In genomic region chr1:3192825-3193224, GRCh38 we compare ENCODE assay signal across 23 cellular contexts.
A peak's percentile ranks its signal among the peaks of the same experiment; 100 is the strongest.
DNase-seq lines count a peak whose midpoint lies in the region; ATAC-seq, FAIRE-seq and TF ChIP-seq lines count a peak whose summit lies in the region.
"Had no signal": no experiment of that assay in that cellular context is flagged by ENCODE, and none has a peak within 500 bp of the region (broad histone marks: within the 10 kb centered on the region; RNA-seq: fewer than 3 reads in every experiment).

No MANE protein-coding gene starts in this region.

- H3K27ac ChIP-seq in BLaER1 treated with 17β-estradiol and CSF1 and Interleukin-3, amounts not matched to agents 10 nM and 100 nM, result peak overlapping the region in 9 of 11 experiments; percentile 58 to 76 (median 62); a peak in 17 of 22 replicates
- H3K27ac ChIP-seq in K562 (ENCODE audit: extremely low read depth, low read depth, low read length) (no peak overlapping the region), trophoblast cell (ENCODE audit: low read depth, low read length) (no peak overlapping the region), uterus (no peak overlapping the region)
- H3K27ac ChIP-seq: neutrophil had no signal

- no peaks in the 10 kb centered on the region for H3K36me3 ChIP-seq in BLaER1 treated with 17β-estradiol and CSF1 and Interleukin-3, amounts not matched to agents 10 nM and 100 nM
- H3K36me3 ChIP-seq in K562 (ENCODE audit: control insufficient read depth, insufficient read depth, low read length) (no peaks in the 10 kb centered on the region), trophoblast cell (ENCODE audit: control insufficient read depth in 1 of 2, insufficient read depth in 2 of 2, low read length in 2 of 2) (no peaks in the 10 kb centered on the region), uterus (no peaks in the 10 kb centered on the region)
- H3K36me3 ChIP-seq: neutrophil had no signal

- WGBS in K562 (ENCODE audit: insufficient coverage, low coverage, missing lambda C conversion rate), result 1% methylated on average over 18 of the region's 18 CpGs
- no CpG with 5 or more reads among the region's 18 CpGs for WGBS in trophoblast cell (ENCODE audit: extremely low coverage, insufficient coverage, insufficient read length)

- H3K79me1 ChIP-seq in trophoblast cell (ENCODE audit: low read length), result no peaks in the 10 kb centered on the region

- H4K8ac ChIP-seq in trophoblast cell (ENCODE audit: low read depth, low read length), result no peak overlapping the region

- H2BK120ac ChIP-seq in trophoblast cell (ENCODE audit: insufficient read depth, low read length, poor library complexity), result no peak overlapping the region

- no peak overlapping the region for H3K4ac ChIP-seq in trophoblast cell (ENCODE audit: low read depth, low read length)

- no peak for TF ChIP-seq RAD21 in K562 (CRISPR knock-in tag; conservative IDR thresholded peaks at IDR 0.05 in 1 of 2, IDR thresholded peaks at IDR 0.05 in 1 of 2)

- no peak overlapping the region for H2BK5ac ChIP-seq in trophoblast cell (ENCODE audit: low read depth, low read length, poor library complexity)

- H3K23ac ChIP-seq in trophoblast cell (ENCODE audit: low read length), result no peak overlapping the region

- DNase-seq in MV-4-11 (lab: John Stamatoyannopoulos, UW) (peak; percentile 44), K562 (ENCODE audit: extremely low read depth in 1 of 4, low spot score in 3 of 4) (peak in 1 of 4 experiments; percentile 5), trophoblast cell (no peak), T1000 (lab: John Stamatoyannopoulos, UW) (no peak), uterus (no peak)
- DNase-seq: activated CD4-positive, alpha-beta T cell treated with anti-CD3 and anti-CD28 coated beads, Interleukin-2, amount 50 U/mL, for 1 hour; C1 segment of cervical spinal cord; cerebellar nuclear complex; effector CD8-positive, alpha-beta T cell; EL; erythroblast; HCEC 1CT; heart left ventricle; NCI-H1694; NCI-H2171; stimulated activated CD4-positive, alpha-beta T cell treated with anti-CD3 and anti-CD28 coated beads, Interleukin-2, amount 100 ng/mL, for 24 hours had no signal

- H3K9me3 ChIP-seq in BLaER1 treated with 17β-estradiol and CSF1 and Interleukin-3, amounts not matched to agents 10 nM and 100 nM (replicated peaks in 1 of 11), result no peaks in the 10 kb centered on the region
- H3K9me3 ChIP-seq in K562 (replicated peaks; ENCODE audit: control insufficient read depth, insufficient read depth, low read depth, low read length), result no peaks in the 10 kb centered on the region
- H3K9me3 ChIP-seq in trophoblast cell (ENCODE audit: insufficient read depth, low read depth, low read length), result peaks cover 26% of the 10 kb centered on the region
- H3K9me3 ChIP-seq in uterus, result no peaks in the 10 kb centered on the region
- H3K9me3 ChIP-seq: heart left ventricle, neutrophil had no signal

- H3K4me1 ChIP-seq in BLaER1 treated with 17β-estradiol and CSF1 and Interleukin-3, amounts not matched to agents 10 nM and 100 nM, result peaks cover 53 to 88% (median 76%) of the 10 kb centered on the region in 10 experiments
- H3K4me1 ChIP-seq in K562 (replicated peaks in 1 of 2; ENCODE audit: control insufficient read depth in 2 of 2, insufficient read depth in 2 of 2, low read length in 2 of 2) (no peaks in the 10 kb centered on the region; a peak in 1 of 5 replicates), trophoblast cell (ENCODE audit: control insufficient read depth in 1 of 2, insufficient read depth in 2 of 2, low read length in 2 of 2) (no peaks in the 10 kb centered on the region), uterus (peaks cover 0 to 4% of the 10 kb centered on the region in 2 donors)

- H4K12ac ChIP-seq in trophoblast cell (ENCODE audit: low read depth, low read length), result no peak overlapping the region

- POLR2A ChIA-PET in K562 (lab: Yijun Ruan, JAX), result no interaction called here

- no peak overlapping the region for H2BK12ac ChIP-seq in trophoblast cell (ENCODE audit: low read length)

- no peak for TF ChIP-seq EP300 in K562 (IDR thresholded peaks at IDR 0.05; ENCODE audit: low read length)

- H3K18ac ChIP-seq in trophoblast cell (ENCODE audit: low read length), result no peak overlapping the region

- H2AK5ac ChIP-seq in trophoblast cell (ENCODE audit: low read length), result no peak overlapping the region

- in situ Hi-C loops in K562 (cut with MboI), result no loop called here

- ATAC-seq in K562 (peak; percentile 60), HG03378 (IDR thresholded peaks at IDR 0.05; ENCODE audit: unreplicated experiment) (no peak), GM21576 (IDR thresholded peaks at IDR 0.05; ENCODE audit: unreplicated experiment) (no peak)
- ATAC-seq: heart left ventricle, SK-N-SH treated with all-trans-retinoic acid at 6 μM for 48 hours had no signal

- H3K79me2 ChIP-seq in K562 (ENCODE audit: control insufficient read depth, insufficient read depth, low read length), result no peaks in the 10 kb centered on the region
- no peaks in the 10 kb centered on the region for H3K79me2 ChIP-seq in trophoblast cell (ENCODE audit: control insufficient read depth, insufficient read depth, low read length, poor library complexity)

- no peak for TF ChIP-seq CTCF in K562 (IDR thresholded peaks at IDR 0.05 in 2 of 3, conservative IDR thresholded peaks at IDR 0.05 in 1 of 3; ENCODE audit: insufficient read depth in 2 of 3, low read depth in 1 of 3, low read length in 3 of 3)
- TF ChIP-seq CTCF in uterus (IDR thresholded peaks at IDR 0.05), result no peak

- H3K27me3 ChIP-seq in BLaER1 treated with 17β-estradiol and CSF1 and Interleukin-3, amounts not matched to agents 10 nM and 100 nM, result peaks cover 0 to 15% (median 3%) of the 10 kb centered on the region in 11 experiments; a peak in 8 of 22 replicates
- H3K27me3 ChIP-seq in K562 (ENCODE audit: control insufficient read depth in 2 of 2, insufficient read depth in 2 of 2, low read length in 2 of 2) (peaks cover 22 to 90% of the 10 kb centered on the region in 2 experiments), trophoblast cell (ENCODE audit: insufficient read depth, low read length) (peaks cover 2% of the 10 kb centered on the region), uterus (no peaks in the 10 kb centered on the region)
- H3K27me3 ChIP-seq: heart left ventricle had no signal

- H3K4me3 ChIP-seq in BLaER1 treated with 17β-estradiol and CSF1 and Interleukin-3, amounts not matched to agents 10 nM and 100 nM, result peak overlapping the region in 8 of 10 experiments; percentile 10 to 48 (median 44); a peak in 15 of 20 replicates
- no peak overlapping the region for H3K4me3 ChIP-seq in K562
- peak overlapping the region; percentile 25 for H3K4me3 ChIP-seq in trophoblast cell (ENCODE audit: low read depth, low read length)
- H3K4me3 ChIP-seq in uterus, result no peak overlapping the region
- H3K4me3 ChIP-seq: heart left ventricle, smooth muscle cell had no signal

- H3K9ac ChIP-seq in BLaER1 treated with 17β-estradiol and CSF1 and Interleukin-3, amounts not matched to agents 10 nM and 100 nM, result peak overlapping the region in 9 of 11 experiments; percentile 6 to 64 (median 51); a peak in 15 of 22 replicates
- H3K9ac ChIP-seq in K562 (ENCODE audit: insufficient read depth in 1 of 2, low read depth in 2 of 2, low read length in 2 of 2), result no peak overlapping the region
- no peak overlapping the region for H3K9ac ChIP-seq in trophoblast cell (ENCODE audit: low read length)

- CTCF ChIA-PET in K562 (lab: Yijun Ruan, JAX; ENCODE audit: low intra/inter-chr PET ratio), result no interaction called here

- H3K4me2 ChIP-seq in BLaER1 treated with 17β-estradiol and CSF1 and Interleukin-3, amounts not matched to agents 10 nM and 100 nM, result peak overlapping the region; percentile 67 to 98 (median 88)
- H3K4me2 ChIP-seq in K562 (ENCODE audit: insufficient read depth, low read length) (no peak overlapping the region), trophoblast cell (ENCODE audit: low read length) (no peak overlapping the region)
- H3K4me2 ChIP-seq: smooth muscle cell had no signal

- H4K20me1 ChIP-seq in BLaER1 treated with 17β-estradiol and CSF1 and Interleukin-3, amounts not matched to agents 10 nM and 100 nM, result peaks cover 0 to 11% (median 0%) of the 10 kb centered on the region in 11 experiments; a peak in 1 of 22 replicates
- peaks cover 9% of the 10 kb centered on the region; the same call in 1 of the 2 replicates for H4K20me1 ChIP-seq in K562 (replicated peaks; ENCODE audit: control insufficient read depth, insufficient read depth, low read length)

- H4K91ac ChIP-seq in trophoblast cell (ENCODE audit: low read depth, low read length), result no peak overlapping the region

- FAIRE-seq in K562 (lab: Jason Lieb, UNC), result no peak
- FAIRE-seq: GM12892 had no signal

- H2AFZ ChIP-seq in K562 (ENCODE audit: low read depth, low read length), result no peak overlapping the region
- no peak overlapping the region for H2AFZ ChIP-seq in trophoblast cell (ENCODE audit: insufficient read depth, low read length, poor library complexity)

- intact Hi-C loops in K562 (cut with micrococcal nuclease), result no loop called here
- intact Hi-C loops in uterus (cut with DNase I; ENCODE audit: low total_unique reads), result no loop called here

- H3K9me1 ChIP-seq in K562 (ENCODE audit: control insufficient read depth, insufficient read depth, low read length), result peaks cover 2% of the 10 kb centered on the region

- no peak for TF ChIP-seq POLR2A in K562 (conservative IDR thresholded peaks at IDR 0.05)
- no peak for TF ChIP-seq POLR2A in uterus (IDR thresholded peaks at IDR 0.05)

- no TSS peak for BruUV-seq in K562 (replicated peaks; lab: Mats Ljungman, UMichigan)

- H3K14ac ChIP-seq in trophoblast cell (ENCODE audit: low read length), result no peak overlapping the region

TF ChIP-seq in K562, 482 proteins besides CTCF, POLR2A, EP300 and RAD21 (continues in another document):
- no peak for TF ChIP-seq TEAD2 (tag; IDR thresholded peaks at IDR 0.05)

Comparison
In these comparisons a context has a peak if more than half of its experiments do, and no peak if none do; other contexts are left out.
1. H3K27ac ChIP-seq: peak in BLaER1 treated with 17β-estradiol and CSF1 and Interleukin-3, amounts not matched to agents 10 nM and 100 nM (9 of 11); none in K562 (single experiment), trophoblast cell (single experiment) and uterus (0 of 2).
2. H3K4me2 ChIP-seq: peak in BLaER1 treated with 17β-estradiol and CSF1 and Interleukin-3, amounts not matched to agents 10 nM and 100 nM (11 of 11); none in K562 (single experiment) and trophoblast cell (single experiment).
3. H3K4me3 ChIP-seq: peak in BLaER1 treated with 17β-estradiol and CSF1 and Interleukin-3, amounts not matched to agents 10 nM and 100 nM (8 of 10) and trophoblast cell (single experiment); none in K562 (single experiment) and uterus (0 of 2).
4. H3K9ac ChIP-seq: peak in BLaER1 treated with 17β-estradiol and CSF1 and Interleukin-3, amounts not matched to agents 10 nM and 100 nM (9 of 11); none in K562 (0 of 2) and trophoblast cell (single experiment).